In the genomic region with DNA sequence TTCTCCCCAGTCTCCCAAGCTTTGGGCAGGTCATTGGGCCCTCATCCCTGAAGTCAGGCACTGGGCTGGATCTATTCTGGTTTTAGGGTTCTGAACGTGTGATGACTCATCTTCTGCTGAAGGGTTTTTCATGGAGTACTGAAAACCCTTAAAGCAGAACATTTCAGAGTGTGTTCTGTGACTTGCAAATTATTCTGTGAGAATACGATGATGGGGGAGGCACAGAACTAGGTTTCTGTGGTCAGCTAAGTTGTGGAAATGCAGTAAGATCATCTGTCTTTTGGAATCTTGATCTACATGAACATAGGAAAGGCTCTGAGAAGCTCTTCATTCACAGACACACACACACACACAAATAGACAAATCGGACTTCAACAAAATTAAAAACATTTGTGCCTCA, we compare ENCODE assay signal across 1 cellular context.
A peak's percentile ranks its signal among the peaks of the same experiment; 100 is the strongest.
TF ChIP-seq lines count a peak whose summit lies in the region.

No MANE protein-coding gene starts in this region.

TF ChIP-seq in K562, 482 proteins besides CTCF, POLR2A, EP300 and RAD21 (continued from another document):
- TF ChIP-seq ESRRA (IDR thresholded peaks at IDR 0.05; ENCODE audit: borderline replicate concordance, low read depth) (peak; percentile 25; the same call in 1 of the 2 replicates), ZNF239 (CRISPR knock-in tag; IDR thresholded peaks at IDR 0.05) (peak; percentile 92), GTF2E2 (tag; IDR thresholded peaks at IDR 0.05) (peak; percentile 32; the same call in 1 of the 2 replicates), SOX6 (IDR thresholded peaks at IDR 0.05) (no peak), FOSL1 (tag; conservative IDR thresholded peaks at IDR 0.05) (peak; percentile 90), DPF2 (IDR thresholded peaks at IDR 0.05) (peak; percentile 66; the same call in 1 of the 2 replicates)
